In genomic region chr14:23520899-23521521, GRCh38 we compare ENCODE assay signal across 20 cellular contexts. TPM values are rescaled to one million over a fixed set of nuclear protein-coding genes. Genes with fewer than 3 reads are reported as not detected.
DNase-seq lines count a peak whose midpoint lies in the region; ATAC-seq, FAIRE-seq and TF ChIP-seq lines count a peak whose summit lies in the region.
"Had no signal": no experiment of that assay in that cellular context is flagged by ENCODE, and none has a peak within 500 bp of the region (broad histone marks: within the 10 kb centered on the region; RNA-seq: fewer than 3 reads in every experiment).

No MANE protein-coding gene starts in this region.

- in situ Hi-C loops in HepG2 (cut with HindIII; ENCODE audit: extremely low pct_ligation_motif_present, low pct_unique_long_range_greater_than_20kb) = no loop called here

- H3K79me2 ChIP-seq in HepG2 (ENCODE audit: insufficient read depth, low read length) = no peaks in the 10 kb centered on the region

- TF ChIP-seq RAD21 in HepG2 (CRISPR knock-in tag; IDR thresholded peaks at IDR 0.05) = no peak

- no peaks in the 10 kb centered on the region for H3K27me3 ChIP-seq in HepG2 (ENCODE audit: control insufficient read depth in 1 of 2, insufficient read depth in 2 of 2, low read length in 2 of 2)
- H3K27me3 ChIP-seq in right lobe of liver = no peaks in the 10 kb centered on the region
- H3K27me3 ChIP-seq: BE2C had no signal

- BruUV-seq in HepG2 (replicated peaks; lab: Mats Ljungman, UMichigan) = no TSS peak

- POLR2A ChIA-PET in HepG2 (lab: Yijun Ruan, JAX) = interaction anchor here (1.6 kb wide), 1 partner anchor 200 kb away, joined by 3 read pairs; the partner anchor contains the start of gene PABPN1

- H3K9me3 ChIP-seq in HepG2 (ENCODE audit: low read length) = no peaks in the 10 kb centered on the region
- no peaks in the 10 kb centered on the region for H3K9me3 ChIP-seq in right lobe of liver
- H3K9me3 ChIP-seq: BE2C, SJCRH30 had no signal

- H3K4me3 ChIP-seq in HepG2 (replicated peaks in 1 of 3; ENCODE audit: insufficient read depth in 1 of 3, low read depth in 2 of 3, low read length in 3 of 3) = no peak overlapping the region
- no peak overlapping the region for H3K4me3 ChIP-seq in right lobe of liver
- H3K4me3 ChIP-seq in coronary artery = no peak overlapping the region
- H3K4me3 ChIP-seq: SJCRH30 had no signal

- TF ChIP-seq CTCF in HepG2 (CRISPR knock-in tag; IDR thresholded peaks at IDR 0.05) (no peak), right lobe of liver (IDR thresholded peaks at IDR 0.05) (no peak), coronary artery (IDR thresholded peaks at IDR 0.05) (no peak)

- H3K4me1 ChIP-seq in HepG2 (ENCODE audit: insufficient read depth, low read length) = no peaks in the 10 kb centered on the region
- H3K4me1 ChIP-seq in right lobe of liver = no peaks in the 10 kb centered on the region
- H3K4me1 ChIP-seq: BE2C had no signal

- no peak overlapping the region for H3K9ac ChIP-seq in HepG2 (ENCODE audit: insufficient read depth, low read depth, low read length)

- no peak overlapping the region for H3K27ac ChIP-seq in HepG2 (ENCODE audit: extremely low read length, insufficient read depth, low read length)
- no peak overlapping the region for H3K27ac ChIP-seq in right lobe of liver
- H3K27ac ChIP-seq in caudate nucleus (ENCODE audit: low read depth, low read length) = peak overlapping the region; percentile 58
- no peak overlapping the region for H3K27ac ChIP-seq in coronary artery
- H3K27ac ChIP-seq: SJCRH30 had no signal

- TF ChIP-seq EP300 in HepG2 (IDR thresholded peaks at IDR 0.05; ENCODE audit: low read depth in 2 of 2, low read length in 2 of 2) (no peak), HepG2 (CRISPR knock-in tag; IDR thresholded peaks at IDR 0.05; ENCODE audit: borderline replicate concordance) (no peak)

- ATAC-seq in HepG2 (no peak), right lobe of liver (no peak)

- no peak for DNase-seq in HepG2 (ENCODE audit: low spot score)
- no peak for DNase-seq in right lobe of liver
- DNase-seq in caudate nucleus (lab: John Stamatoyannopoulos, UW) = peak in 3 of 61 donors; percentile 19 to 36 (median 24)
- peak; percentile 26 for DNase-seq in midbrain (lab: John Stamatoyannopoulos, UW)
- no peak for DNase-seq in NCI-H748 (lab: John Stamatoyannopoulos, UW; ENCODE audit: unreplicated experiment)
- DNase-seq in AG08395 (ENCODE audit: low spot score) = no peak
- no peak for DNase-seq in coronary artery (ENCODE audit: low spot score)
- no peak for DNase-seq in COLO829 (ENCODE audit: low spot score)
- DNase-seq: 8988T; BE2C; CD4-positive, CD25-positive, alpha-beta regulatory T cell; DMS153; GDM1; HCEC 1CT; KBM-7; NCI-H1694 treated with DMSO at 0.1 percent for 48 hours; NCI-H510A; NCI-H774; SJCRH30 had no signal

- H4K20me1 ChIP-seq in HepG2 (ENCODE audit: insufficient read depth, low read length) = no peaks in the 10 kb centered on the region

- FAIRE-seq in HepG2 (lab: Jason Lieb, UNC) = no peak

- 91% methylated on average over 14 of the region's 14 CpGs for WGBS in HepG2 (ENCODE audit: low lambda C conversion rate)
- WGBS in right lobe of liver (ENCODE audit: insufficient coverage, low coverage, low lambda C conversion rate, missing lambda C conversion rate) = 71% methylated on average over 12 of the region's 14 CpGs

- CTCF ChIA-PET in HepG2 (lab: Yijun Ruan, JAX; ENCODE audit: low intra/inter-chr PET ratio, low total read pairs) = no interaction called here

- peaks cover 2 to 6% of the 10 kb centered on the region in 2 experiments; a peak in 3 of 5 replicates for H3K36me3 ChIP-seq in HepG2 (replicated peaks in 1 of 2; ENCODE audit: control insufficient read depth in 1 of 2, insufficient read depth in 2 of 2, low read length in 2 of 2)
- H3K36me3 ChIP-seq in right lobe of liver = no peaks in the 10 kb centered on the region
- H3K36me3 ChIP-seq: BE2C, SJCRH30 had no signal

- intact Hi-C loops in HepG2 (cut with micrococcal nuclease; ENCODE audit: unreplicated experiment) (no loop called here), right lobe of liver (cut with DNase I) (no loop called here)

- TF ChIP-seq POLR2A in HepG2 (IDR thresholded peaks at IDR 0.05; ENCODE audit: insufficient read depth in 1 of 2, low read depth in 2 of 2, low read length in 2 of 2) = no peak
- TF ChIP-seq POLR2A in right lobe of liver (IDR thresholded peaks at IDR 0.05) = no peak

- H2AFZ ChIP-seq in HepG2 (ENCODE audit: low read length) = no peak overlapping the region

- H3K4me2 ChIP-seq in HepG2 (ENCODE audit: low read depth, low read length) = no peak overlapping the region

RNA-seq across cellular contexts. Expression of gene ZFHX2, which starts 30.6 kb away (rescaled TPM):
- 0.44 and 0.49 TPM in 2 replicates for total RNA-seq in HepG2 (2016; rRNA removed; fragmentation: Illumina TruSeq; extraction: Trizol)
- 0.81 and 0.88 TPM in 2 replicates for total RNA-seq in HepG2 (2016; cell fraction: cytosol; rRNA removed; fragmentation: Illumina TruSeq; extraction: Trizol; ENCODE audit: low read depth)
- 0.39 and 0.40 TPM in 2 replicates for total RNA-seq in HepG2 (2016; cell fraction: insoluble cytoplasmic fraction; rRNA removed; fragmentation: Illumina TruSeq; extraction: Trizol)
- 0.49 and 0.62 TPM in 2 replicates for total RNA-seq in HepG2 (2016; cell fraction: membrane; rRNA removed; fragmentation: Illumina TruSeq; extraction: Trizol)
- total RNA-seq in HepG2 (2016; cell fraction: nucleus; rRNA removed; fragmentation: Illumina TruSeq; extraction: Trizol) = 0.78 and 1.1 TPM in 2 replicates
- polyA plus RNA-seq in HepG2 (2011; rRNA removed) = 0.17 and 0.24 TPM in 2 replicates
- polyA plus RNA-seq in HepG2 (2011; cell fraction: cytosol; rRNA removed) = 0.04 and 0.22 TPM in 2 replicates
- polyA plus RNA-seq in HepG2 (2011; cell fraction: nucleus; rRNA removed) = 1.2 and 1.4 TPM in 2 replicates
- 0.92 and 0.93 TPM in 2 replicates for polyA plus RNA-seq in HepG2 (2012)
- 0.29 TPM in 2 replicates for polyA plus RNA-seq in HepG2 (2016; cell fraction: cytosol; fragmentation: Illumina TruSeq; extraction: Trizol; ENCODE audit: low read depth)
- 0.53 and 0.73 TPM in 2 replicates for polyA plus RNA-seq in HepG2 (2016; cell fraction: insoluble cytoplasmic fraction; fragmentation: Illumina TruSeq; extraction: Trizol; ENCODE audit: low read depth)
- polyA plus RNA-seq in HepG2 (2016; cell fraction: membrane; fragmentation: Illumina TruSeq; extraction: Trizol; ENCODE audit: low read depth) = 0.19 and 0.22 TPM in 2 replicates
- 0.79 and 1.2 TPM in 2 replicates for polyA plus RNA-seq in HepG2 (2016; cell fraction: nucleus; fragmentation: Illumina TruSeq; extraction: Trizol; ENCODE audit: insufficient read depth, low read depth)
- 0.21 and 1.7 TPM in 2 replicates for polyA minus RNA-seq in HepG2 (2011; rRNA and poly(A)+ RNA removed; ENCODE audit: low replicate concordance)
- 0.26 and 1.6 TPM in 2 replicates for polyA minus RNA-seq in HepG2 (2011; cell fraction: cytosol; rRNA and poly(A)+ RNA removed)
- 1.7 and 2.2 TPM in 2 replicates for polyA minus RNA-seq in HepG2 (2011; cell fraction: nucleus; rRNA and poly(A)+ RNA removed)
- total RNA-seq in right lobe of liver = under 1 TPM; 0.33 to 0.83 (median 0.47) TPM
- polyA plus RNA-seq: CD4-positive, CD25-positive, alpha-beta regulatory T cell had no signal

RNA-seq across cellular contexts. Expression of gene THTPA, which starts 35.1 kb away (rescaled TPM):
- total RNA-seq in HepG2 (2016; rRNA removed; fragmentation: Illumina TruSeq; extraction: Trizol) (7.1 and 7.4 TPM in 2 replicates), right lobe of liver (10 to 100 TPM in 4 of 6 experiments, 1 to 10 TPM in 2; 8.2 to 15.0 (median 11.4) TPM)
- total RNA-seq in HepG2 (2016; cell fraction: cytosol; rRNA removed; fragmentation: Illumina TruSeq; extraction: Trizol; ENCODE audit: low read depth) = 6.0 and 6.1 TPM in 2 replicates
- total RNA-seq in HepG2 (2016; cell fraction: insoluble cytoplasmic fraction; rRNA removed; fragmentation: Illumina TruSeq; extraction: Trizol) = 7.7 and 8.0 TPM in 2 replicates
- 12.8 and 13.3 TPM in 2 replicates for total RNA-seq in HepG2 (2016; cell fraction: membrane; rRNA removed; fragmentation: Illumina TruSeq; extraction: Trizol)
- total RNA-seq in HepG2 (2016; cell fraction: nucleus; rRNA removed; fragmentation: Illumina TruSeq; extraction: Trizol) = 5.8 and 5.9 TPM in 2 replicates
- polyA plus RNA-seq in HepG2 (2011; rRNA removed) = 8.2 and 8.7 TPM in 2 replicates
- 3.6 and 5.0 TPM in 2 replicates for polyA plus RNA-seq in HepG2 (2011; cell fraction: cytosol; rRNA removed)
- 11.3 and 17.7 TPM in 2 replicates for polyA plus RNA-seq in HepG2 (2011; cell fraction: nucleus; rRNA removed)
- polyA plus RNA-seq in HepG2 (2012) = 3.9 and 4.2 TPM in 2 replicates
- 14.5 and 18.4 TPM in 2 replicates for polyA plus RNA-seq in HepG2 (2016; cell fraction: cytosol; fragmentation: Illumina TruSeq; extraction: Trizol; ENCODE audit: low read depth)
- polyA plus RNA-seq in HepG2 (2016; cell fraction: insoluble cytoplasmic fraction; fragmentation: Illumina TruSeq; extraction: Trizol; ENCODE audit: low read depth) = 11.7 and 13.4 TPM in 2 replicates
- polyA plus RNA-seq in HepG2 (2016; cell fraction: membrane; fragmentation: Illumina TruSeq; extraction: Trizol; ENCODE audit: low read depth) = 18.6 and 20.0 TPM in 2 replicates
- 11.0 and 11.3 TPM in 2 replicates for polyA plus RNA-seq in HepG2 (2016; cell fraction: nucleus; fragmentation: Illumina TruSeq; extraction: Trizol; ENCODE audit: insufficient read depth, low read depth)
- 10.0 and 22.9 TPM in 2 replicates for polyA minus RNA-seq in HepG2 (2011; rRNA and poly(A)+ RNA removed; ENCODE audit: low replicate concordance)
- polyA minus RNA-seq in HepG2 (2011; cell fraction: cytosol; rRNA and poly(A)+ RNA removed) = 2.5 and 3.6 TPM in 2 replicates
- 6.8 and 7.2 TPM in 2 replicates for polyA minus RNA-seq in HepG2 (2011; cell fraction: nucleus; rRNA and poly(A)+ RNA removed)

RNA-seq across cellular contexts. Expression of gene AP1G2, which starts 46.6 kb away (rescaled TPM):
- total RNA-seq in HepG2 (2016; rRNA removed; fragmentation: Illumina TruSeq; extraction: Trizol) = 39.4 and 96.9 TPM in 2 replicates
- 27.1 and 29.2 TPM in 2 replicates for total RNA-seq in HepG2 (2016; cell fraction: cytosol; rRNA removed; fragmentation: Illumina TruSeq; extraction: Trizol; ENCODE audit: low read depth)
- total RNA-seq in HepG2 (2016; cell fraction: insoluble cytoplasmic fraction; rRNA removed; fragmentation: Illumina TruSeq; extraction: Trizol) = 43.1 and 100 TPM in 2 replicates
- total RNA-seq in HepG2 (2016; cell fraction: membrane; rRNA removed; fragmentation: Illumina TruSeq; extraction: Trizol) = 15.6 and 15.9 TPM in 2 replicates
- 143 and 149 TPM in 2 replicates for total RNA-seq in HepG2 (2016; cell fraction: nucleus; rRNA removed; fragmentation: Illumina TruSeq; extraction: Trizol)
- polyA plus RNA-seq in HepG2 (2011; rRNA removed) = 611 and 685 TPM in 2 replicates
- polyA plus RNA-seq in HepG2 (2011; cell fraction: cytosol; rRNA removed) = 118 and 170 TPM in 2 replicates
- polyA plus RNA-seq in HepG2 (2011; cell fraction: nucleus; rRNA removed) = 4,733 and 5,679 TPM in 2 replicates
- polyA plus RNA-seq in HepG2 (2012) = 202 and 318 TPM in 2 replicates
- 12.6 and 13.8 TPM in 2 replicates for polyA plus RNA-seq in HepG2 (2016; cell fraction: cytosol; fragmentation: Illumina TruSeq; extraction: Trizol; ENCODE audit: low read depth)
- 49.4 and 63.1 TPM in 2 replicates for polyA plus RNA-seq in HepG2 (2016; cell fraction: insoluble cytoplasmic fraction; fragmentation: Illumina TruSeq; extraction: Trizol; ENCODE audit: low read depth)
- polyA plus RNA-seq in HepG2 (2016; cell fraction: membrane; fragmentation: Illumina TruSeq; extraction: Trizol; ENCODE audit: low read depth) = 18.9 and 19.4 TPM in 2 replicates
- polyA plus RNA-seq in HepG2 (2016; cell fraction: nucleus; fragmentation: Illumina TruSeq; extraction: Trizol; ENCODE audit: insufficient read depth, low read depth) = 559 and 594 TPM in 2 replicates
- polyA minus RNA-seq in HepG2 (2011; rRNA and poly(A)+ RNA removed; ENCODE audit: low replicate concordance) = 166 and 365 TPM in 2 replicates
- polyA minus RNA-seq in HepG2 (2011; cell fraction: cytosol; rRNA and poly(A)+ RNA removed) = 55.5 and 58.2 TPM in 2 replicates
- 527 and 596 TPM in 2 replicates for polyA minus RNA-seq in HepG2 (2011; cell fraction: nucleus; rRNA and poly(A)+ RNA removed)
- 10 to 100 TPM; 13.6 to 25.9 (median 23.0) TPM for total RNA-seq in right lobe of liver
- total RNA-seq: SJCRH30 had no signal

RNA-seq across cellular contexts. Expression of gene NGDN, which starts 51.5 kb away (rescaled TPM):
- total RNA-seq in HepG2 (2016; rRNA removed; fragmentation: Illumina TruSeq; extraction: Trizol) = 216 and 241 TPM in 2 replicates
- 81.7 and 93.0 TPM in 2 replicates for total RNA-seq in HepG2 (2016; cell fraction: cytosol; rRNA removed; fragmentation: Illumina TruSeq; extraction: Trizol; ENCODE audit: low read depth)
- 225 and 237 TPM in 2 replicates for total RNA-seq in HepG2 (2016; cell fraction: insoluble cytoplasmic fraction; rRNA removed; fragmentation: Illumina TruSeq; extraction: Trizol)
- total RNA-seq in HepG2 (2016; cell fraction: membrane; rRNA removed; fragmentation: Illumina TruSeq; extraction: Trizol) = 66.4 and 83.1 TPM in 2 replicates
- total RNA-seq in HepG2 (2016; cell fraction: nucleus; rRNA removed; fragmentation: Illumina TruSeq; extraction: Trizol) = 177 and 204 TPM in 2 replicates
- polyA plus RNA-seq in HepG2 (2011; rRNA removed) = 131 and 154 TPM in 2 replicates
- 82.4 and 111 TPM in 2 replicates for polyA plus RNA-seq in HepG2 (2011; cell fraction: cytosol; rRNA removed)
- 104 and 123 TPM in 2 replicates for polyA plus RNA-seq in HepG2 (2011; cell fraction: nucleus; rRNA removed)
- 117 and 133 TPM in 2 replicates for polyA plus RNA-seq in HepG2 (2012)
- 21.2 and 22.9 TPM in 2 replicates for polyA plus RNA-seq in HepG2 (2016; cell fraction: cytosol; fragmentation: Illumina TruSeq; extraction: Trizol; ENCODE audit: low read depth)
- 196 and 227 TPM in 2 replicates for polyA plus RNA-seq in HepG2 (2016; cell fraction: insoluble cytoplasmic fraction; fragmentation: Illumina TruSeq; extraction: Trizol; ENCODE audit: low read depth)
- 27.9 and 28.0 TPM in 2 replicates for polyA plus RNA-seq in HepG2 (2016; cell fraction: membrane; fragmentation: Illumina TruSeq; extraction: Trizol; ENCODE audit: low read depth)
- 212 and 217 TPM in 2 replicates for polyA plus RNA-seq in HepG2 (2016; cell fraction: nucleus; fragmentation: Illumina TruSeq; extraction: Trizol; ENCODE audit: insufficient read depth, low read depth)
- 23.6 and 38.1 TPM in 2 replicates for polyA minus RNA-seq in HepG2 (2011; rRNA and poly(A)+ RNA removed; ENCODE audit: low replicate concordance)
- 48.0 and 49.4 TPM in 2 replicates for polyA minus RNA-seq in HepG2 (2011; cell fraction: cytosol; rRNA and poly(A)+ RNA removed)
- 243 and 292 TPM in 2 replicates for polyA minus RNA-seq in HepG2 (2011; cell fraction: nucleus; rRNA and poly(A)+ RNA removed)
- total RNA-seq in right lobe of liver = 10 to 100 TPM; 12.0 to 16.5 (median 14.3) TPM

RNA-seq across cellular contexts. Expression of gene JPH4, which starts 57.6 kb away (rescaled TPM):
- total RNA-seq in HepG2 (2016; rRNA removed; fragmentation: Illumina TruSeq; extraction: Trizol) = 0.14 and 0.22 TPM in 2 replicates
- total RNA-seq in HepG2 (2016; cell fraction: cytosol; rRNA removed; fragmentation: Illumina TruSeq; extraction: Trizol; ENCODE audit: low read depth) = 0.10 TPM in 1 of 2 replicates, not detected in the other
- total RNA-seq in HepG2 (2016; cell fraction: insoluble cytoplasmic fraction; rRNA removed; fragmentation: Illumina TruSeq; extraction: Trizol) = 0.13 and 0.15 TPM in 2 replicates
- total RNA-seq in HepG2 (2016; cell fraction: membrane; rRNA removed; fragmentation: Illumina TruSeq; extraction: Trizol) = 0.10 and 0.22 TPM in 2 replicates
- 0.12 and 0.44 TPM in 2 replicates for total RNA-seq in HepG2 (2016; cell fraction: nucleus; rRNA removed; fragmentation: Illumina TruSeq; extraction: Trizol)
- polyA plus RNA-seq in HepG2 (2011; rRNA removed) = 0.08 and 0.16 TPM in 2 replicates
- polyA plus RNA-seq in HepG2 (2011; cell fraction: cytosol; rRNA removed) = 0.15 and 0.18 TPM in 2 replicates
- 1.1 TPM in 2 replicates for polyA plus RNA-seq in HepG2 (2011; cell fraction: nucleus; rRNA removed)
- polyA plus RNA-seq in HepG2 (2012) = 0.16 and 0.54 TPM in 2 replicates
- 0.05 and 0.10 TPM in 2 replicates for polyA plus RNA-seq in HepG2 (2016; cell fraction: cytosol; fragmentation: Illumina TruSeq; extraction: Trizol; ENCODE audit: low read depth)
- polyA plus RNA-seq in HepG2 (2016; cell fraction: insoluble cytoplasmic fraction; fragmentation: Illumina TruSeq; extraction: Trizol; ENCODE audit: low read depth) = 0.22 and 0.33 TPM in 2 replicates
- polyA plus RNA-seq in HepG2 (2016; cell fraction: membrane; fragmentation: Illumina TruSeq; extraction: Trizol; ENCODE audit: low read depth) = 0.10 and 0.17 TPM in 2 replicates
- 0.42 and 0.55 TPM in 2 replicates for polyA plus RNA-seq in HepG2 (2016; cell fraction: nucleus; fragmentation: Illumina TruSeq; extraction: Trizol; ENCODE audit: insufficient read depth, low read depth)
- polyA minus RNA-seq in HepG2 (2011; rRNA and poly(A)+ RNA removed; ENCODE audit: low replicate concordance) = 0.18 TPM in 1 of 2 replicates, not detected in the other
- polyA minus RNA-seq in HepG2 (2011; cell fraction: cytosol; rRNA and poly(A)+ RNA removed) = 0.35 TPM in 1 of 2 replicates, not detected in the other
- polyA minus RNA-seq in HepG2 (2011; cell fraction: nucleus; rRNA and poly(A)+ RNA removed) = 0.13 and 0.25 TPM in 2 replicates
- under 1 TPM in 3 of 6 experiments, not detected in 3; 0.07 to 0.20 (median 0.19) TPM for total RNA-seq in right lobe of liver
- total RNA-seq: CD4-positive, CD25-positive, alpha-beta regulatory T cell had no signal
- polyA plus RNA-seq: AG04450 had no signal
